ENCODE assay signal across 14 cellular contexts in genomic region chr14:35158951-35159653, GRCh38. TPM values are rescaled to one million over a fixed set of nuclear protein-coding genes. Genes with fewer than 3 reads are reported as not detected.
DNase-seq lines count a peak whose midpoint lies in the region; ATAC-seq, FAIRE-seq and TF ChIP-seq lines count a peak whose summit lies in the region.
"Had no signal": no experiment of that assay in that cellular context is flagged by ENCODE, and none has a peak within 500 bp of the region (broad histone marks: within the 10 kb centered on the region; RNA-seq: fewer than 3 reads in every experiment).

No MANE protein-coding gene starts in this region.

- H3K27me3 ChIP-seq in K562 (ENCODE audit: control insufficient read depth in 2 of 2, insufficient read depth in 2 of 2, low read length in 2 of 2) (no peaks in the 10 kb centered on the region), kidney epithelial cell (ENCODE audit: control insufficient read depth, insufficient read depth, low read length) (no peaks in the 10 kb centered on the region)
- H3K27me3 ChIP-seq: gastroesophageal sphincter, transverse colon had no signal

- H4K20me1 ChIP-seq in K562 (replicated peaks; ENCODE audit: control insufficient read depth, insufficient read depth, low read length) = no peaks in the 10 kb centered on the region

- no peak overlapping the region for H3K9ac ChIP-seq in K562 (ENCODE audit: insufficient read depth in 1 of 2, low read depth in 2 of 2, low read length in 2 of 2)

- POLR2A ChIA-PET in K562 (lab: Yijun Ruan, JAX) = no interaction called here

- intact Hi-C loops in K562 (cut with micrococcal nuclease) = no loop called here

- no peaks in the 10 kb centered on the region for H3K79me2 ChIP-seq in K562 (ENCODE audit: control insufficient read depth, insufficient read depth, low read length)

- no peaks in the 10 kb centered on the region for H3K9me1 ChIP-seq in K562 (ENCODE audit: control insufficient read depth, insufficient read depth, low read length)

- no peak overlapping the region for H3K4me2 ChIP-seq in K562 (ENCODE audit: insufficient read depth, low read length)

- in situ Hi-C loops in K562 (cut with MboI) = no loop called here

- TF ChIP-seq POLR2A in K562 (conservative IDR thresholded peaks at IDR 0.05) = no peak

- peaks cover 62% of the 10 kb centered on the region for H3K4me1 Mint-ChIP-seq in activated naive CD4-positive, alpha-beta T cell treated with anti-CD3 and anti-CD28 coated beads, Interleukin-2, amount 50 U/mL, for 24 hours
- H3K4me1 Mint-ChIP-seq in T-helper 2 cell treated with Interferon-gamma antibody and Interleukin-4, amounts not matched to agents 5 μg/mL and 100 μg/mL, for 36 hours (ENCODE audit: low read depth) = peaks cover 39% of the 10 kb centered on the region

- no peak overlapping the region for H2AFZ ChIP-seq in K562 (ENCODE audit: low read depth, low read length)

- TF ChIP-seq CTCF in K562 (IDR thresholded peaks at IDR 0.05 in 2 of 3, conservative IDR thresholded peaks at IDR 0.05 in 1 of 3; ENCODE audit: insufficient read depth in 2 of 3, low read depth in 1 of 3, low read length in 3 of 3) (no peak), kidney epithelial cell (IDR thresholded peaks at IDR 0.05; ENCODE audit: insufficient read depth, low read length, poor library complexity, severe bottlenecking) (no peak)

- H3K36me3 Mint-ChIP-seq in activated naive CD4-positive, alpha-beta T cell treated with anti-CD3 and anti-CD28 coated beads, Interleukin-2, amount 50 U/mL, for 24 hours = peaks cover 12% of the 10 kb centered on the region
- H3K36me3 Mint-ChIP-seq in T-helper 2 cell treated with Interferon-gamma antibody and Interleukin-4, amounts not matched to agents 5 μg/mL and 100 μg/mL, for 36 hours (ENCODE audit: low read depth) = peaks cover 24% of the 10 kb centered on the region

- ATAC-seq in K562 = no peak
- no peak for ATAC-seq in HG02981 (IDR thresholded peaks at IDR 0.05; ENCODE audit: unreplicated experiment)
- ATAC-seq: gastroesophageal sphincter had no signal

- no peak for TF ChIP-seq RAD21 in K562 (CRISPR knock-in tag; conservative IDR thresholded peaks at IDR 0.05 in 1 of 2, IDR thresholded peaks at IDR 0.05 in 1 of 2)

- FAIRE-seq in K562 (lab: Jason Lieb, UNC) = no peak

- H3K4me3 Mint-ChIP-seq in activated naive CD4-positive, alpha-beta T cell treated with anti-CD3 and anti-CD28 coated beads, Interleukin-2, amount 50 U/mL, for 24 hours = no peak overlapping the region
- no peak overlapping the region for H3K4me3 Mint-ChIP-seq in T-helper 2 cell treated with Interferon-gamma antibody and Interleukin-4, amounts not matched to agents 5 μg/mL and 100 μg/mL, for 36 hours
- H3K4me3 Mint-ChIP-seq: activated naive CD8-positive, alpha-beta T cell treated with anti-CD3 and anti-CD28 coated beads, Interleukin-2, amount 50 U/mL, for 24 hours had no signal

- no peak overlapping the region for H3K4me3 ChIP-seq in K562
- no peak overlapping the region for H3K4me3 ChIP-seq in kidney epithelial cell (ENCODE audit: low read depth, low read length)
- H3K4me3 ChIP-seq: gastroesophageal sphincter, transverse colon had no signal

- H3K36me3 ChIP-seq in K562 (ENCODE audit: control insufficient read depth, insufficient read depth, low read length) (peaks cover 8% of the 10 kb centered on the region; the same call in 2 of the 3 replicates), kidney epithelial cell (ENCODE audit: control insufficient read depth, insufficient read depth, low read length) (no peaks in the 10 kb centered on the region)
- H3K36me3 ChIP-seq: transverse colon had no signal

- 83% methylated on average over 7 of the region's 8 CpGs for WGBS in K562 (ENCODE audit: insufficient coverage, low coverage, missing lambda C conversion rate)

- no peak for DNase-seq in activated naive CD4-positive, alpha-beta T cell (lab: John Stamatoyannopoulos, UW)
- DNase-seq in K562 (ENCODE audit: extremely low read depth in 1 of 4, low spot score in 3 of 4) = no peak
- DNase-seq in kidney epithelial cell (ENCODE audit: low read depth) = peak; percentile 57
- DNase-seq in cerebellar nuclear complex (lab: John Stamatoyannopoulos, UW) = no peak
- DNase-seq in T-helper 2 cell treated with Interferon-gamma antibody and Interleukin-4, amounts not matched to agents 5 μg/mL and 100 μg/mL, for 36 hours (ENCODE audit: low spot score) = no peak
- no peak for DNase-seq in OCI-M2 (lab: John Stamatoyannopoulos, UW; ENCODE audit: unreplicated experiment)
- DNase-seq: activated naive CD8-positive, alpha-beta T cell treated with anti-CD3 and anti-CD28 coated beads, Interleukin-2, amount 50 U/mL, for 24 hours; NCI-H446 treated with DMSO at 0.1 percent for 48 hours; occipital lobe; transverse colon had no signal

- CTCF ChIA-PET in K562 (lab: Yijun Ruan, JAX; ENCODE audit: low intra/inter-chr PET ratio) = no interaction called here

- peaks cover 0 to 6% of the 10 kb centered on the region in 2 experiments; a peak in 1 of 5 replicates for H3K4me1 ChIP-seq in K562 (replicated peaks in 1 of 2; ENCODE audit: control insufficient read depth in 2 of 2, insufficient read depth in 2 of 2, low read length in 2 of 2)

- H3K27ac ChIP-seq in K562 (ENCODE audit: extremely low read depth, low read depth, low read length) = no peak overlapping the region
- H3K27ac ChIP-seq: gastroesophageal sphincter, RWPE1 had no signal

- no peaks in the 10 kb centered on the region for H3K27me3 Mint-ChIP-seq in activated naive CD4-positive, alpha-beta T cell treated with anti-CD3 and anti-CD28 coated beads, Interleukin-2, amount 50 U/mL, for 24 hours
- H3K27me3 Mint-ChIP-seq in T-helper 2 cell treated with Interferon-gamma antibody and Interleukin-4, amounts not matched to agents 5 μg/mL and 100 μg/mL, for 36 hours (ENCODE audit: low read depth) = no peaks in the 10 kb centered on the region
- H3K27me3 Mint-ChIP-seq: activated naive CD8-positive, alpha-beta T cell treated with anti-CD3 and anti-CD28 coated beads, Interleukin-2, amount 50 U/mL, for 24 hours had no signal

- H3K9me3 ChIP-seq in K562 (replicated peaks; ENCODE audit: control insufficient read depth, insufficient read depth, low read depth, low read length) = no peaks in the 10 kb centered on the region
- H3K9me3 ChIP-seq: gastroesophageal sphincter, transverse colon had no signal

- BruUV-seq in K562 (replicated peaks; lab: Mats Ljungman, UMichigan) = no TSS peak

- no peak for TF ChIP-seq EP300 in K562 (IDR thresholded peaks at IDR 0.05; ENCODE audit: low read length)

- peak overlapping the region; percentile 3 for H3K27ac Mint-ChIP-seq in activated naive CD4-positive, alpha-beta T cell treated with anti-CD3 and anti-CD28 coated beads, Interleukin-2, amount 50 U/mL, for 24 hours
- no peak overlapping the region for H3K27ac Mint-ChIP-seq in T-helper 2 cell treated with Interferon-gamma antibody and Interleukin-4, amounts not matched to agents 5 μg/mL and 100 μg/mL, for 36 hours

- H3K9me3 Mint-ChIP-seq in activated naive CD4-positive, alpha-beta T cell treated with anti-CD3 and anti-CD28 coated beads, Interleukin-2, amount 50 U/mL, for 24 hours = no peaks in the 10 kb centered on the region
- no peaks in the 10 kb centered on the region for H3K9me3 Mint-ChIP-seq in T-helper 2 cell treated with Interferon-gamma antibody and Interleukin-4, amounts not matched to agents 5 μg/mL and 100 μg/mL, for 36 hours
- H3K9me3 Mint-ChIP-seq: activated naive CD8-positive, alpha-beta T cell treated with anti-CD3 and anti-CD28 coated beads, Interleukin-2, amount 50 U/mL, for 24 hours had no signal

TF ChIP-seq in K562, 482 proteins besides CTCF, POLR2A, EP300 and RAD21 (continues in another document):
- no peak for TF ChIP-seq SIN3A (IDR thresholded peaks at IDR 0.05; ENCODE audit: borderline replicate concordance in 2 of 2, control insufficient read depth in 1 of 2, low read depth in 2 of 2, low read length in 2 of 2)

RNA-seq across cellular contexts. Expression of gene PRORP, which starts 36.8 kb away (rescaled TPM):
- total RNA-seq in K562 (2011; cell fraction: chromatin; rRNA removed; ENCODE audit: low replicate concordance) = 29.5 and 45.8 TPM in 2 replicates
- total RNA-seq in K562 (2011; cell fraction: nucleolus; rRNA removed) = 17.3 and 18.7 TPM in 2 replicates
- total RNA-seq in K562 (2011; cell fraction: nucleoplasm; rRNA removed) = 23.2 and 27.3 TPM in 2 replicates
- total RNA-seq in K562 (2014; rRNA removed) = 21.9 and 23.1 TPM in 2 replicates
- total RNA-seq in K562 (2014; rRNA removed; fragmentation: Illumina TruSeq; extraction: Trizol) = 34.7 and 42.1 TPM in 2 replicates
- 36.2 and 37.0 TPM in 2 replicates for total RNA-seq in K562 (2015; rRNA removed; fragmentation: Illumina TruSeq; extraction: Trizol)
- total RNA-seq in K562 (2021) = 28.9 and 29.5 TPM in 2 replicates
- polyA plus RNA-seq in K562 (2011; rRNA removed) = 31.1 and 40.2 TPM in 2 replicates
- 18.8 and 20.3 TPM in 2 replicates for polyA plus RNA-seq in K562 (2011; cell fraction: cytosol; rRNA removed)
- 23.2 and 23.8 TPM in 2 replicates for polyA plus RNA-seq in K562 (2011; cell fraction: nucleus; rRNA removed)
- 20.6 and 27.6 TPM in 2 replicates for polyA plus RNA-seq in K562 (2012)
- polyA plus RNA-seq in K562 (2014; fragmentation: Illumina TruSeq; extraction: Trizol) = 31.0 and 45.9 TPM in 2 replicates
- polyA plus RNA-seq in K562 (2014; fragmentation: Nextera tagmentation; extraction: Ambion mirVana) = 10 to 100 TPM; 36.5 to 48.7 TPM
- polyA plus RNA-seq in K562 (2014; rRNA removed) = 24.6 and 28.1 TPM in 2 replicates
- 50.1 and 52.3 TPM in 2 replicates for polyA minus RNA-seq in K562 (2011; rRNA and poly(A)+ RNA removed)
- polyA minus RNA-seq in K562 (2011; cell fraction: cytosol; rRNA and poly(A)+ RNA removed) = 13.4 and 15.4 TPM in 2 replicates
- 14.8 and 25.3 TPM in 2 replicates for polyA minus RNA-seq in K562 (2011; cell fraction: nucleus; rRNA and poly(A)+ RNA removed)
- 40.0 and 46.8 TPM in 2 replicates for total RNA-seq in kidney epithelial cell

RNA-seq across cellular contexts. Expression of gene PPP2R3C, which starts 37.3 kb away (rescaled TPM):
- 14.8 and 29.4 TPM in 2 replicates for total RNA-seq in K562 (2011; cell fraction: chromatin; rRNA removed; ENCODE audit: low replicate concordance)
- 11.2 and 11.7 TPM in 2 replicates for total RNA-seq in K562 (2011; cell fraction: nucleolus; rRNA removed)
- 18.0 and 26.2 TPM in 2 replicates for total RNA-seq in K562 (2011; cell fraction: nucleoplasm; rRNA removed)
- 22.7 and 28.9 TPM in 2 replicates for total RNA-seq in K562 (2014; rRNA removed)
- total RNA-seq in K562 (2014; rRNA removed; fragmentation: Illumina TruSeq; extraction: Trizol) = 24.0 and 24.7 TPM in 2 replicates
- 17.9 and 21.3 TPM in 2 replicates for total RNA-seq in K562 (2015; rRNA removed; fragmentation: Illumina TruSeq; extraction: Trizol)
- 15.3 and 18.0 TPM in 2 replicates for total RNA-seq in K562 (2021)
- 16.1 and 22.7 TPM in 2 replicates for polyA plus RNA-seq in K562 (2011; rRNA removed)
- polyA plus RNA-seq in K562 (2011; cell fraction: cytosol; rRNA removed) = 3.3 and 4.4 TPM in 2 replicates
- polyA plus RNA-seq in K562 (2011; cell fraction: nucleus; rRNA removed) = 7.9 and 13.4 TPM in 2 replicates
- 22.4 and 29.6 TPM in 2 replicates for polyA plus RNA-seq in K562 (2012)
- polyA plus RNA-seq in K562 (2014; fragmentation: Illumina TruSeq; extraction: Trizol) = 17.4 and 17.9 TPM in 2 replicates
- 10 to 100 TPM; 41.9 to 43.3 TPM for polyA plus RNA-seq in K562 (2014; fragmentation: Nextera tagmentation; extraction: Ambion mirVana)
- 14.7 and 17.2 TPM in 2 replicates for polyA plus RNA-seq in K562 (2014; rRNA removed)
- polyA minus RNA-seq in K562 (2011; rRNA and poly(A)+ RNA removed) = 13.0 and 13.7 TPM in 2 replicates
- 4.6 and 5.6 TPM in 2 replicates for polyA minus RNA-seq in K562 (2011; cell fraction: cytosol; rRNA and poly(A)+ RNA removed)
- 4.7 and 6.2 TPM in 2 replicates for polyA minus RNA-seq in K562 (2011; cell fraction: nucleus; rRNA and poly(A)+ RNA removed)
- total RNA-seq in kidney epithelial cell = 35.3 and 39.4 TPM in 2 replicates
